ENCODE assay signal across 8 cellular contexts in the genomic region with DNA sequence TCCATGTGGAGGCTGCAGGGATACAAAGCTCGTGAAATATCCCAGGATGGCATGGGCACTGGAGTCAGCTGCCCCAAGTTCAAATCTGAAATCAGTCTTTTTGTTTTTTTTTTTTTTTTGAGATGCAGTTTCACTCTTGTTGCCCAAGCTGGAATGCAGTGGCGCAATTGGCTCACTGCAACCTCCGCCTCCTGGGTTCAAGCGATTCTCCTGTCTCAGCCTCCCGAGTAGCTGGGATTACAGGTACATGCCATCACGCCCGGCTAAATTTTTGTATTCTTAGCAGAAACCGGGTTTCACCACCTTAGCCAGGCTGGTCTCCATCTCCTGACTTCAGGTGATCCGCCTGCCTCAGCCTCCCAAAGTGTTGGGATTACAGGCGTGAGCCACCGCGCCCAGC. TPM values are rescaled to one million over a fixed set of nuclear protein-coding genes. Genes with fewer than 3 reads are reported as not detected.
DNase-seq lines count a peak whose midpoint lies in the region; ATAC-seq, FAIRE-seq and TF ChIP-seq lines count a peak whose summit lies in the region.
"Not testable (repeated sequence)": the region's sequence is repeated elsewhere in the genome, so short reads cannot be mapped to it uniquely, and the experiment has no call there.

No MANE protein-coding gene starts in this region.

- not testable (repeated sequence) for H4K8ac ChIP-seq in H1 (ENCODE audit: extremely low read depth, insufficient read depth, low read length)

- not testable (repeated sequence) for H4K20me1 ChIP-seq in PC-9 (ENCODE audit: insufficient read depth); H1 (replicated peaks in 1 of 2; ENCODE audit: control insufficient read depth in 1 of 2, insufficient read depth in 2 of 2, low read length in 2 of 2); HepG2 (ENCODE audit: insufficient read depth, low read length)

- not testable (repeated sequence) for H3K27ac Mint-ChIP-seq in CD4-positive, alpha-beta T cell
- peak overlapping the region; percentile 4 for H3K27ac Mint-ChIP-seq in type B pancreatic cell

- H3K4me2 ChIP-seq in PC-9, result peak overlapping the region; percentile 66
- H3K4me2 ChIP-seq in H1 (ENCODE audit: insufficient read depth in 1 of 2, low read depth in 2 of 2, low read length in 2 of 2); HepG2 (ENCODE audit: low read depth, low read length): not testable (repeated sequence)

- not testable (repeated sequence) for DNase-seq in CD4-positive, alpha-beta T cell; PC-9; RWPE1 (ENCODE audit: low spot score); H1 (ENCODE audit: low read depth in 1 of 2, low spot score in 2 of 2); HepG2 (ENCODE audit: low spot score); type B pancreatic cell (ENCODE audit: extremely low spot score, unreplicated experiment)

- H3K9me3 Mint-ChIP-seq in CD4-positive, alpha-beta T cell; type B pancreatic cell: not testable (repeated sequence)

- in situ Hi-C loops in HepG2 (cut with HindIII; ENCODE audit: extremely low pct_ligation_motif_present, low pct_unique_long_range_greater_than_20kb), result not testable (repeated sequence)

- 91% methylated on average over 12 of the region's 12 CpGs; no CpG with 5 or more reads in 1 of the 2 experiments for WGBS in H1 (ENCODE audit: extremely low coverage in 1 of 2, insufficient coverage in 1 of 2, insufficient read length in 1 of 2, insufficient replicate concordance in 2 of 2, low coverage in 1 of 2, low lambda C conversion rate in 2 of 2, missing lambda C conversion rate in 1 of 2), 2 experiments
- 92% methylated on average over 12 of the region's 12 CpGs for WGBS in HepG2 (ENCODE audit: low lambda C conversion rate)

- not testable (repeated sequence) for H3K4ac ChIP-seq in H1 (replicated peaks; ENCODE audit: insufficient read length, low read depth, low read length)

- TF ChIP-seq RAD21 in H1 (IDR thresholded peaks at IDR 0.05 in 1 of 2, conservative IDR thresholded peaks at IDR 0.05 in 1 of 2; ENCODE audit: low read depth in 2 of 2, low read length in 2 of 2); HepG2 (CRISPR knock-in tag; IDR thresholded peaks at IDR 0.05): not testable (repeated sequence)

- BruUV-seq in PC-9 (replicated peaks; lab: Mats Ljungman, UMichigan); HepG2 (replicated peaks; lab: Mats Ljungman, UMichigan): not testable (repeated sequence)

- not testable (repeated sequence) for H3K9ac ChIP-seq in H1 (replicated peaks in 1 of 4; ENCODE audit: extremely low read depth in 1 of 4, low read depth in 3 of 4, low read length in 3 of 4); HepG2 (ENCODE audit: insufficient read depth, low read depth, low read length)

- not testable (repeated sequence) for H3K23me2 ChIP-seq in H1 (ENCODE audit: low read depth, low read length)

- not testable (repeated sequence) for H2AFZ ChIP-seq in PC-9; H1 (ENCODE audit: low read length); HepG2 (ENCODE audit: low read length)

- CTCF ChIA-PET in CD4-positive, alpha-beta T cell (lab: Charles Lee); PC-9 (lab: Charles Lee); HepG2 (lab: Yijun Ruan, JAX; ENCODE audit: low intra/inter-chr PET ratio, low total read pairs): not testable (repeated sequence)
- CTCF ChIA-PET in RWPE1 (lab: Yijun Ruan, JAX), result interaction anchor here (0.6 to 1.1 kb wide), 3 partner anchors 9 to 35 kb away, joined by 3 to 5 read pairs (median 3); no protein-coding TSS in a partner anchor
- CTCF ChIA-PET in H1 (lab: Charles Lee; ENCODE audit: partially characterized antibody), result interaction anchor here (1.0 to 2.0 kb wide), 3 partner anchors 15 to 51 kb away, joined by 4 to 6 read pairs (median 6); no protein-coding TSS in a partner anchor

- not testable (repeated sequence) for H3K4me3 ChIP-seq in PC-9; H1 (ENCODE audit: extremely low read depth in 1 of 4, insufficient read depth in 2 of 4, low read depth in 3 of 4, low read length in 4 of 4); HepG2 (replicated peaks in 1 of 3; ENCODE audit: insufficient read depth in 1 of 3, low read depth in 2 of 3, low read length in 3 of 3)

- TF ChIP-seq CTCF in 22Rv1 (IDR thresholded peaks at IDR 0.05); CD4-positive, alpha-beta T cell (IDR thresholded peaks at IDR 0.05); PC-9 (conservative IDR thresholded peaks at IDR 0.05); RWPE1 (conservative IDR thresholded peaks at IDR 0.05; ENCODE audit: low read depth); VCaP (conservative IDR thresholded peaks at IDR 0.05); H1 (IDR thresholded peaks at IDR 0.05; ENCODE audit: control extremely low read depth in 1 of 3, insufficient read depth in 1 of 3, low read depth in 1 of 3, low read length in 3 of 3); HepG2 (CRISPR knock-in tag; IDR thresholded peaks at IDR 0.05); type B pancreatic cell (conservative IDR thresholded peaks at IDR 0.05): not testable (repeated sequence)

- not testable (repeated sequence) for ATAC-seq in CD4-positive, alpha-beta T cell (ENCODE audit: poor library complexity); HepG2

- H3K36me3 ChIP-seq in PC-9 (ENCODE audit: low read depth); H1 (ENCODE audit: control insufficient read depth in 2 of 4, insufficient read depth in 4 of 4, low read length in 3 of 4); HepG2 (replicated peaks in 1 of 2; ENCODE audit: control insufficient read depth in 1 of 2, insufficient read depth in 2 of 2, low read length in 2 of 2): not testable (repeated sequence)

- H3K9me3 ChIP-seq in CD4-positive, alpha-beta T cell (ENCODE audit: control insufficient read depth, low read length); PC-9 (ENCODE audit: insufficient read depth, low read depth); H1 (ENCODE audit: insufficient read depth in 2 of 2, low read depth in 1 of 2, low read length in 1 of 2); HepG2 (ENCODE audit: low read length): not testable (repeated sequence)

- not testable (repeated sequence) for H3K14ac ChIP-seq in H1 (ENCODE audit: insufficient read length)

- H3K18ac ChIP-seq in H1 (ENCODE audit: extremely low read depth, low read length), result not testable (repeated sequence)

- H4K91ac ChIP-seq in H1 (replicated peaks; ENCODE audit: insufficient read length, low read length), result not testable (repeated sequence)

- peak overlapping the region; percentile 22 for H3K4me3 Mint-ChIP-seq in CD4-positive, alpha-beta T cell
- not testable (repeated sequence) for H3K4me3 Mint-ChIP-seq in type B pancreatic cell

- H3K36me3 Mint-ChIP-seq in CD4-positive, alpha-beta T cell (ENCODE audit: low read depth); type B pancreatic cell: not testable (repeated sequence)

- peak overlapping the region; percentile 60; the same call in 1 of the 2 replicates for H2BK12ac ChIP-seq in H1 (ENCODE audit: low read depth, low read length)

- H3K79me2 ChIP-seq in PC-9 (ENCODE audit: low read depth) (peaks cover 25% of the 10 kb centered on the region), HepG2 (ENCODE audit: insufficient read depth, low read length) (peaks cover 22% of the 10 kb centered on the region)
- not testable (repeated sequence) for H3K79me2 ChIP-seq in H1 (ENCODE audit: control insufficient read depth in 1 of 2, insufficient read depth in 2 of 2, low read length in 2 of 2)

- H3K23ac ChIP-seq in H1 (ENCODE audit: insufficient read length), result not testable (repeated sequence)

- H3K79me1 ChIP-seq in H1 (ENCODE audit: low read depth, low read length), result not testable (repeated sequence)

- not testable (repeated sequence) for H3K9me2 ChIP-seq in PC-9 (ENCODE audit: insufficient read depth)

- not testable (repeated sequence) for H2BK20ac ChIP-seq in H1 (ENCODE audit: low read length)

- not testable (repeated sequence) for H3K4me1 Mint-ChIP-seq in CD4-positive, alpha-beta T cell (ENCODE audit: low read depth); type B pancreatic cell (ENCODE audit: unreplicated experiment)

- POLR2A ChIA-PET in CD4-positive, alpha-beta T cell (lab: Charles Lee); PC-9 (lab: Charles Lee; ENCODE audit: unreplicated experiment); RWPE1 (lab: Yijun Ruan, JAX; ENCODE audit: low non-redundant PET): not testable (repeated sequence)
- POLR2A ChIA-PET in H1 (lab: Charles Lee; ENCODE audit: partially characterized antibody), result interaction anchor here (1.1 to 15.2 kb wide), 10 partner anchors 9 to 98 kb away, joined by 3 to 263 read pairs (median 4); partner anchors contain the start of gene NRSN2
- POLR2A ChIA-PET in HepG2 (lab: Yijun Ruan, JAX), result interaction anchor here (1.8 to 29.0 kb wide), 3 partner anchors 15 to 52 kb away, joined by 3 to 1587 read pairs (median 909); partner anchors contain the start of genes RBCK1 and SOX12

- not testable (repeated sequence) for TF ChIP-seq EP300 in H1 (IDR thresholded peaks at IDR 0.05; ENCODE audit: borderline replicate concordance in 1 of 2, low read depth in 2 of 2, low read length in 2 of 2); HepG2 (IDR thresholded peaks at IDR 0.05; ENCODE audit: low read depth in 2 of 2, low read length in 2 of 2); HepG2 (CRISPR knock-in tag; IDR thresholded peaks at IDR 0.05; ENCODE audit: borderline replicate concordance)

- H4K5ac ChIP-seq in H1 (ENCODE audit: insufficient read length, low read depth, low read length), result not testable (repeated sequence)

- not testable (repeated sequence) for H2BK5ac ChIP-seq in H1 (ENCODE audit: low read depth, low read length)

- TF ChIP-seq POLR2A in H1 (IDR thresholded peaks at IDR 0.05; ENCODE audit: control extremely low read depth in 1 of 2, low read depth in 2 of 2, low read length in 2 of 2); HepG2 (IDR thresholded peaks at IDR 0.05; ENCODE audit: insufficient read depth in 1 of 2, low read depth in 2 of 2, low read length in 2 of 2): not testable (repeated sequence)

- H2AK5ac ChIP-seq in H1 (ENCODE audit: low read depth, low read length), result not testable (repeated sequence)

- peaks cover 67% of the 10 kb centered on the region for H3F3A ChIP-seq in PC-9 (ENCODE audit: insufficient read depth, low read depth)

- not testable (repeated sequence) for FAIRE-seq in H1 (lab: Jason Lieb, UNC); HepG2 (lab: Jason Lieb, UNC)

- H2BK15ac ChIP-seq in H1 (ENCODE audit: low read length), result not testable (repeated sequence)

- not testable (repeated sequence) for H3K27me3 Mint-ChIP-seq in CD4-positive, alpha-beta T cell; type B pancreatic cell

- H3K4me1 ChIP-seq in PC-9 (replicated peaks; ENCODE audit: insufficient read depth) (peaks cover 79% of the 10 kb centered on the region), HepG2 (ENCODE audit: insufficient read depth, low read length) (peaks cover 57% of the 10 kb centered on the region)
- not testable (repeated sequence) for H3K4me1 ChIP-seq in H1 (replicated peaks in 1 of 4; ENCODE audit: control insufficient read depth in 3 of 4, insufficient read depth in 4 of 4, low read length in 3 of 4)

- H3K27ac ChIP-seq in 22Rv1 (peak overlapping the region; percentile 99), PC-9 (peak overlapping the region; percentile 99), RWPE1 (peak overlapping the region; percentile 99), VCaP (peak overlapping the region; percentile 99; the same call in 1 of the 2 replicates)
- H3K27ac ChIP-seq in CD4-positive, alpha-beta T cell (ENCODE audit: low read depth, low read length); H1 (ENCODE audit: low read depth, low read length); HepG2 (ENCODE audit: extremely low read length, insufficient read depth, low read length): not testable (repeated sequence)

- H3K56ac ChIP-seq in H1 (replicated peaks; ENCODE audit: insufficient read length, low read depth, low read length), result not testable (repeated sequence)

- intact Hi-C loops in CD4-positive, alpha-beta T cell (cut with DNase I, micrococcal nuclease); PC-9 (cut with micrococcal nuclease; ENCODE audit: unreplicated experiment); HepG2 (cut with micrococcal nuclease; ENCODE audit: unreplicated experiment): not testable (repeated sequence)

- not testable (repeated sequence) for H3K27me3 ChIP-seq in CD4-positive, alpha-beta T cell (ENCODE audit: control insufficient read depth, insufficient read depth, low read length); PC-9 (ENCODE audit: insufficient read depth, low read depth); HepG2 (ENCODE audit: control insufficient read depth in 1 of 2, insufficient read depth in 2 of 2, low read length in 2 of 2)
- peaks cover 0 to 11% (median 8%) of the 10 kb centered on the region in 4 experiments; a peak in 5 of 7 replicates for H3K27me3 ChIP-seq in H1 (replicated peaks in 1 of 4; ENCODE audit: control insufficient read depth in 3 of 4, extremely low read depth in 1 of 4, insufficient read depth in 3 of 4, low read length in 3 of 4)

- H2BK120ac ChIP-seq in H1 (replicated peaks; ENCODE audit: low read depth, low read length), result not testable (repeated sequence)

RNA-seq across cellular contexts. Expression of gene TRIB3, which starts 3.0 kb away (rescaled TPM):
- total RNA-seq in CD4-positive, alpha-beta T cell, result 1 to 10 TPM; 1.3 to 1.5 TPM
- total RNA-seq in PC-9 (2021), result 81.0 and 82.0 TPM in 2 replicates
- total RNA-seq in H1 (2021; fragmentation: NEBNext Ultra II Directional; extraction: Animal tissue kit (Norgen Biotek cat#: 25700)), result 9.0 and 10.1 TPM in 2 replicates
- 17.1 and 30.0 TPM in 2 replicates for polyA plus RNA-seq in H1 (2011; rRNA removed)
- polyA plus RNA-seq in H1 (2011; cell fraction: cytosol; rRNA removed), result 20.6 TPM
- 22.8 TPM for polyA plus RNA-seq in H1 (2011; cell fraction: nucleus; rRNA removed)
- 4.7 to 10.2 TPM (median 8.5 TPM) in 4 replicates for polyA plus RNA-seq in H1 (2012, experiment 1 of 2)
- polyA plus RNA-seq in H1 (2012, experiment 2 of 2), result 11.2 TPM
- polyA plus RNA-seq in H1 (2013, experiment 1 of 2), result 8.1 TPM
- polyA plus RNA-seq in H1 (2013, experiment 2 of 2), result 8.1 TPM
- polyA minus RNA-seq in H1 (2011; rRNA and poly(A)+ RNA removed), result 10.1 and 14.9 TPM in 2 replicates
- 11.1 TPM for polyA minus RNA-seq in H1 (2011; cell fraction: cytosol; rRNA and poly(A)+ RNA removed)
- polyA minus RNA-seq in H1 (2011; cell fraction: nucleus; rRNA and poly(A)+ RNA removed), result 7.7 TPM
- total RNA-seq in HepG2 (2016; rRNA removed; fragmentation: Illumina TruSeq; extraction: Trizol), result 106 and 115 TPM in 2 replicates
- 40.1 and 45.0 TPM in 2 replicates for total RNA-seq in HepG2 (2016; cell fraction: cytosol; rRNA removed; fragmentation: Illumina TruSeq; extraction: Trizol; ENCODE audit: low read depth)
- 106 and 115 TPM in 2 replicates for total RNA-seq in HepG2 (2016; cell fraction: insoluble cytoplasmic fraction; rRNA removed; fragmentation: Illumina TruSeq; extraction: Trizol)
- total RNA-seq in HepG2 (2016; cell fraction: membrane; rRNA removed; fragmentation: Illumina TruSeq; extraction: Trizol), result 107 and 130 TPM in 2 replicates
- total RNA-seq in HepG2 (2016; cell fraction: nucleus; rRNA removed; fragmentation: Illumina TruSeq; extraction: Trizol), result 47.6 and 54.9 TPM in 2 replicates
- 150 and 241 TPM in 2 replicates for polyA plus RNA-seq in HepG2 (2011; rRNA removed)
- 165 and 177 TPM in 2 replicates for polyA plus RNA-seq in HepG2 (2011; cell fraction: cytosol; rRNA removed)
- 122 and 148 TPM in 2 replicates for polyA plus RNA-seq in HepG2 (2011; cell fraction: nucleus; rRNA removed)
- polyA plus RNA-seq in HepG2 (2012), result 78.0 and 193 TPM in 2 replicates
- polyA plus RNA-seq in HepG2 (2016; cell fraction: cytosol; fragmentation: Illumina TruSeq; extraction: Trizol; ENCODE audit: low read depth), result 33.6 and 42.0 TPM in 2 replicates
- 99.1 and 105 TPM in 2 replicates for polyA plus RNA-seq in HepG2 (2016; cell fraction: insoluble cytoplasmic fraction; fragmentation: Illumina TruSeq; extraction: Trizol; ENCODE audit: low read depth)
- 76.6 and 88.5 TPM in 2 replicates for polyA plus RNA-seq in HepG2 (2016; cell fraction: membrane; fragmentation: Illumina TruSeq; extraction: Trizol; ENCODE audit: low read depth)
- polyA plus RNA-seq in HepG2 (2016; cell fraction: nucleus; fragmentation: Illumina TruSeq; extraction: Trizol; ENCODE audit: insufficient read depth, low read depth), result 77.9 and 79.0 TPM in 2 replicates
- 66.9 and 301 TPM in 2 replicates for polyA minus RNA-seq in HepG2 (2011; rRNA and poly(A)+ RNA removed; ENCODE audit: low replicate concordance)
- 115 and 151 TPM in 2 replicates for polyA minus RNA-seq in HepG2 (2011; cell fraction: cytosol; rRNA and poly(A)+ RNA removed)
- 35.9 and 65.3 TPM in 2 replicates for polyA minus RNA-seq in HepG2 (2011; cell fraction: nucleus; rRNA and poly(A)+ RNA removed)
- 8.3 and 17.0 TPM in 2 replicates for total RNA-seq in type B pancreatic cell (ENCODE audit: low replicate concordance)

RNA-seq across cellular contexts. Expression of gene RBCK1, which starts 30.5 kb away (rescaled TPM):
- 10 to 100 TPM; 53.3 to 57.3 TPM for total RNA-seq in CD4-positive, alpha-beta T cell
- total RNA-seq in PC-9 (2021), result 176 and 212 TPM in 2 replicates
- 48.7 and 54.7 TPM in 2 replicates for total RNA-seq in H1 (2021; fragmentation: NEBNext Ultra II Directional; extraction: Animal tissue kit (Norgen Biotek cat#: 25700))
- polyA plus RNA-seq in H1 (2011; rRNA removed), result 43.1 and 60.1 TPM in 2 replicates
- 42.6 TPM for polyA plus RNA-seq in H1 (2011; cell fraction: cytosol; rRNA removed)
- 121 TPM for polyA plus RNA-seq in H1 (2011; cell fraction: nucleus; rRNA removed)
- 61.2 to 71.1 TPM (median 65.0 TPM) in 4 replicates for polyA plus RNA-seq in H1 (2012, experiment 1 of 2)
- 49.7 TPM for polyA plus RNA-seq in H1 (2012, experiment 2 of 2)
- 42.6 TPM for polyA plus RNA-seq in H1 (2013, experiment 1 of 2)
- 41.0 TPM for polyA plus RNA-seq in H1 (2013, experiment 2 of 2)
- polyA minus RNA-seq in H1 (2011; rRNA and poly(A)+ RNA removed), result 25.1 and 25.9 TPM in 2 replicates
- polyA minus RNA-seq in H1 (2011; cell fraction: cytosol; rRNA and poly(A)+ RNA removed), result 20.8 TPM
- 32.7 TPM for polyA minus RNA-seq in H1 (2011; cell fraction: nucleus; rRNA and poly(A)+ RNA removed)
- total RNA-seq in HepG2 (2016; rRNA removed; fragmentation: Illumina TruSeq; extraction: Trizol), result 121 and 149 TPM in 2 replicates
- total RNA-seq in HepG2 (2016; cell fraction: cytosol; rRNA removed; fragmentation: Illumina TruSeq; extraction: Trizol; ENCODE audit: low read depth), result 176 and 212 TPM in 2 replicates
- total RNA-seq in HepG2 (2016; cell fraction: insoluble cytoplasmic fraction; rRNA removed; fragmentation: Illumina TruSeq; extraction: Trizol), result 110 and 147 TPM in 2 replicates
- 217 and 241 TPM in 2 replicates for total RNA-seq in HepG2 (2016; cell fraction: membrane; rRNA removed; fragmentation: Illumina TruSeq; extraction: Trizol)
- total RNA-seq in HepG2 (2016; cell fraction: nucleus; rRNA removed; fragmentation: Illumina TruSeq; extraction: Trizol), result 83.9 and 95.5 TPM in 2 replicates
- 215 and 270 TPM in 2 replicates for polyA plus RNA-seq in HepG2 (2011; rRNA removed)
- polyA plus RNA-seq in HepG2 (2011; cell fraction: cytosol; rRNA removed), result 171 and 196 TPM in 2 replicates
- 558 and 618 TPM in 2 replicates for polyA plus RNA-seq in HepG2 (2011; cell fraction: nucleus; rRNA removed)
- polyA plus RNA-seq in HepG2 (2012), result 207 and 311 TPM in 2 replicates
- 291 and 331 TPM in 2 replicates for polyA plus RNA-seq in HepG2 (2016; cell fraction: cytosol; fragmentation: Illumina TruSeq; extraction: Trizol; ENCODE audit: low read depth)
- 144 and 159 TPM in 2 replicates for polyA plus RNA-seq in HepG2 (2016; cell fraction: insoluble cytoplasmic fraction; fragmentation: Illumina TruSeq; extraction: Trizol; ENCODE audit: low read depth)
- polyA plus RNA-seq in HepG2 (2016; cell fraction: membrane; fragmentation: Illumina TruSeq; extraction: Trizol; ENCODE audit: low read depth), result 277 and 299 TPM in 2 replicates
- 357 and 365 TPM in 2 replicates for polyA plus RNA-seq in HepG2 (2016; cell fraction: nucleus; fragmentation: Illumina TruSeq; extraction: Trizol; ENCODE audit: insufficient read depth, low read depth)
- 36.5 and 119 TPM in 2 replicates for polyA minus RNA-seq in HepG2 (2011; rRNA and poly(A)+ RNA removed; ENCODE audit: low replicate concordance)
- 65.9 and 88.8 TPM in 2 replicates for polyA minus RNA-seq in HepG2 (2011; cell fraction: cytosol; rRNA and poly(A)+ RNA removed)
- 102 and 144 TPM in 2 replicates for polyA minus RNA-seq in HepG2 (2011; cell fraction: nucleus; rRNA and poly(A)+ RNA removed)
- 81.3 and 84.9 TPM in 2 replicates for total RNA-seq in type B pancreatic cell (ENCODE audit: low replicate concordance)

RNA-seq across cellular contexts. Expression of gene NRSN2, which starts 30.7 kb away (rescaled TPM):
- 1 to 10 TPM in 1 of 2 experiments, under 1 TPM in 1; 0.69 to 1.3 TPM for total RNA-seq in CD4-positive, alpha-beta T cell
- total RNA-seq in PC-9 (2021) (15.0 and 16.5 TPM in 2 replicates), HepG2 (2016; rRNA removed; fragmentation: Illumina TruSeq; extraction: Trizol) (28.4 and 32.3 TPM in 2 replicates), type B pancreatic cell (ENCODE audit: low replicate concordance) (33.8 and 43.0 TPM in 2 replicates)
- total RNA-seq in H1 (2021; fragmentation: NEBNext Ultra II Directional; extraction: Animal tissue kit (Norgen Biotek cat#: 25700)), result 15.0 and 19.4 TPM in 2 replicates
- polyA plus RNA-seq in H1 (2011; rRNA removed) (33.3 and 41.9 TPM in 2 replicates), HepG2 (2011; rRNA removed) (49.4 and 63.3 TPM in 2 replicates)
- polyA plus RNA-seq in H1 (2011; cell fraction: cytosol; rRNA removed), result 25.4 TPM
- polyA plus RNA-seq in H1 (2011; cell fraction: nucleus; rRNA removed), result 20.5 TPM
- polyA plus RNA-seq in H1 (2012, experiment 1 of 2), result 17.4 to 24.3 TPM (median 23.5 TPM) in 4 replicates
- 23.4 TPM for polyA plus RNA-seq in H1 (2012, experiment 2 of 2)
- 19.3 TPM for polyA plus RNA-seq in H1 (2013, experiment 1 of 2)
- polyA plus RNA-seq in H1 (2013, experiment 2 of 2), result 21.8 TPM
- 11.8 and 15.0 TPM in 2 replicates for polyA minus RNA-seq in H1 (2011; rRNA and poly(A)+ RNA removed)
- 16.5 TPM for polyA minus RNA-seq in H1 (2011; cell fraction: cytosol; rRNA and poly(A)+ RNA removed)
- polyA minus RNA-seq in H1 (2011; cell fraction: nucleus; rRNA and poly(A)+ RNA removed), result 8.1 TPM
- total RNA-seq in HepG2 (2016; cell fraction: cytosol; rRNA removed; fragmentation: Illumina TruSeq; extraction: Trizol; ENCODE audit: low read depth), result 13.5 and 19.5 TPM in 2 replicates
- total RNA-seq in HepG2 (2016; cell fraction: insoluble cytoplasmic fraction; rRNA removed; fragmentation: Illumina TruSeq; extraction: Trizol), result 26.0 and 33.1 TPM in 2 replicates
- total RNA-seq in HepG2 (2016; cell fraction: membrane; rRNA removed; fragmentation: Illumina TruSeq; extraction: Trizol), result 30.9 and 37.0 TPM in 2 replicates
- 18.0 and 19.9 TPM in 2 replicates for total RNA-seq in HepG2 (2016; cell fraction: nucleus; rRNA removed; fragmentation: Illumina TruSeq; extraction: Trizol)
- polyA plus RNA-seq in HepG2 (2011; cell fraction: cytosol; rRNA removed), result 69.4 and 90.4 TPM in 2 replicates
- polyA plus RNA-seq in HepG2 (2011; cell fraction: nucleus; rRNA removed), result 68.6 and 73.2 TPM in 2 replicates
- 32.8 and 45.8 TPM in 2 replicates for polyA plus RNA-seq in HepG2 (2012)
- polyA plus RNA-seq in HepG2 (2016; cell fraction: cytosol; fragmentation: Illumina TruSeq; extraction: Trizol; ENCODE audit: low read depth), result 30.7 and 34.2 TPM in 2 replicates
- 54.0 and 55.2 TPM in 2 replicates for polyA plus RNA-seq in HepG2 (2016; cell fraction: insoluble cytoplasmic fraction; fragmentation: Illumina TruSeq; extraction: Trizol; ENCODE audit: low read depth)
- polyA plus RNA-seq in HepG2 (2016; cell fraction: membrane; fragmentation: Illumina TruSeq; extraction: Trizol; ENCODE audit: low read depth), result 61.7 and 66.8 TPM in 2 replicates
- 79.0 and 79.1 TPM in 2 replicates for polyA plus RNA-seq in HepG2 (2016; cell fraction: nucleus; fragmentation: Illumina TruSeq; extraction: Trizol; ENCODE audit: insufficient read depth, low read depth)
- polyA minus RNA-seq in HepG2 (2011; rRNA and poly(A)+ RNA removed; ENCODE audit: low replicate concordance), result 1.6 and 52.5 TPM in 2 replicates
- 32.5 and 33.1 TPM in 2 replicates for polyA minus RNA-seq in HepG2 (2011; cell fraction: cytosol; rRNA and poly(A)+ RNA removed)
- polyA minus RNA-seq in HepG2 (2011; cell fraction: nucleus; rRNA and poly(A)+ RNA removed), result 10.7 and 15.0 TPM in 2 replicates

RNA-seq across cellular contexts. Expression of gene SOX12, which starts 52.2 kb away (rescaled TPM):
- total RNA-seq in CD4-positive, alpha-beta T cell, result 10 to 100 TPM; 11.6 to 11.9 TPM
- total RNA-seq in PC-9 (2021) (49.5 and 57.1 TPM in 2 replicates), HepG2 (2016; rRNA removed; fragmentation: Illumina TruSeq; extraction: Trizol) (12.1 and 18.7 TPM in 2 replicates), type B pancreatic cell (ENCODE audit: low replicate concordance) (9.9 and 52.7 TPM in 2 replicates)
- 63.0 and 66.1 TPM in 2 replicates for total RNA-seq in H1 (2021; fragmentation: NEBNext Ultra II Directional; extraction: Animal tissue kit (Norgen Biotek cat#: 25700))
- polyA plus RNA-seq in H1 (2011; rRNA removed) (6.4 and 14.4 TPM in 2 replicates), HepG2 (2011; rRNA removed) (10.0 and 11.5 TPM in 2 replicates)
- 9.3 TPM for polyA plus RNA-seq in H1 (2011; cell fraction: cytosol; rRNA removed)
- 20.6 TPM for polyA plus RNA-seq in H1 (2011; cell fraction: nucleus; rRNA removed)
- polyA plus RNA-seq in H1 (2012, experiment 1 of 2), result 28.3 to 39.1 TPM (median 34.8 TPM) in 4 replicates
- polyA plus RNA-seq in H1 (2012, experiment 2 of 2), result 27.6 TPM
- 34.1 TPM for polyA plus RNA-seq in H1 (2013, experiment 1 of 2)
- 34.4 TPM for polyA plus RNA-seq in H1 (2013, experiment 2 of 2)
- polyA minus RNA-seq in H1 (2011; rRNA and poly(A)+ RNA removed), result 2.9 and 6.2 TPM in 2 replicates
- 16.2 TPM for polyA minus RNA-seq in H1 (2011; cell fraction: cytosol; rRNA and poly(A)+ RNA removed)
- polyA minus RNA-seq in H1 (2011; cell fraction: nucleus; rRNA and poly(A)+ RNA removed), result 11.5 TPM
- total RNA-seq in HepG2 (2016; cell fraction: cytosol; rRNA removed; fragmentation: Illumina TruSeq; extraction: Trizol; ENCODE audit: low read depth), result 5.2 and 6.4 TPM in 2 replicates
- 10.8 and 18.0 TPM in 2 replicates for total RNA-seq in HepG2 (2016; cell fraction: insoluble cytoplasmic fraction; rRNA removed; fragmentation: Illumina TruSeq; extraction: Trizol)
- 19.3 and 22.7 TPM in 2 replicates for total RNA-seq in HepG2 (2016; cell fraction: membrane; rRNA removed; fragmentation: Illumina TruSeq; extraction: Trizol)
- total RNA-seq in HepG2 (2016; cell fraction: nucleus; rRNA removed; fragmentation: Illumina TruSeq; extraction: Trizol), result 14.7 and 17.3 TPM in 2 replicates
- polyA plus RNA-seq in HepG2 (2011; cell fraction: cytosol; rRNA removed), result 5.9 and 7.7 TPM in 2 replicates
- 33.8 and 40.6 TPM in 2 replicates for polyA plus RNA-seq in HepG2 (2011; cell fraction: nucleus; rRNA removed)
- polyA plus RNA-seq in HepG2 (2012), result 33.1 and 35.1 TPM in 2 replicates
- polyA plus RNA-seq in HepG2 (2016; cell fraction: cytosol; fragmentation: Illumina TruSeq; extraction: Trizol; ENCODE audit: low read depth), result 9.1 and 11.5 TPM in 2 replicates
- 37.4 and 47.0 TPM in 2 replicates for polyA plus RNA-seq in HepG2 (2016; cell fraction: insoluble cytoplasmic fraction; fragmentation: Illumina TruSeq; extraction: Trizol; ENCODE audit: low read depth)
- 35.3 and 38.7 TPM in 2 replicates for polyA plus RNA-seq in HepG2 (2016; cell fraction: membrane; fragmentation: Illumina TruSeq; extraction: Trizol; ENCODE audit: low read depth)
- polyA plus RNA-seq in HepG2 (2016; cell fraction: nucleus; fragmentation: Illumina TruSeq; extraction: Trizol; ENCODE audit: insufficient read depth, low read depth), result 63.1 and 67.8 TPM in 2 replicates
- 2.4 and 12.0 TPM in 2 replicates for polyA minus RNA-seq in HepG2 (2011; rRNA and poly(A)+ RNA removed; ENCODE audit: low replicate concordance)
- polyA minus RNA-seq in HepG2 (2011; cell fraction: cytosol; rRNA and poly(A)+ RNA removed), result 11.2 and 12.0 TPM in 2 replicates
- polyA minus RNA-seq in HepG2 (2011; cell fraction: nucleus; rRNA and poly(A)+ RNA removed), result 9.6 and 12.7 TPM in 2 replicates
